ENCODE assay signal across 19 cellular contexts in the genomic region with DNA sequence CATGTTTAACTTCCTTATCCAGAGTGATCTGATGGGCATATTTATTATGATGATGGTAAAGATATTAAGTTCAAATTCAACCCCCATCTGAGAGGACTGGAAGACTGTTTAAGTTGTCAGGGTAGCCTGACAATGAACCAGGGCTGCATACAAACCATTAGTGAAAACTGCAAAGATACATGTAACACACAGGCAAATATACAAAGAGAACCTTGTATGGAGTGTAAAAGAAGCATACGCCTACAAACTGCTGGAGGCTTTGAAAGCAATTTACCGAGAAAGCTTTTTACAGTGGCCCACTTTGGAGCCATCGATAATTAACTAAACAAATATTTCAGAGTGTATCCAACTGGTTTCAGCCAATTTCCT.
DNase-seq lines count a peak whose midpoint lies in the region; ATAC-seq and TF ChIP-seq lines count a peak whose summit lies in the region.
"Had no signal": no experiment of that assay in that cellular context is flagged by ENCODE, and none has a peak within 500 bp of the region (broad histone marks: within the 10 kb centered on the region; RNA-seq: fewer than 3 reads in every experiment).

No MANE protein-coding gene starts in this region.

- DNase-seq in COLO829 (ENCODE audit: low spot score), result peak; percentile 53
- peak; percentile 24 for DNase-seq in DMS153 treated with DMSO at 0.1 percent for 48 hours (lab: John Stamatoyannopoulos, UW; ENCODE audit: unreplicated experiment)
- DNase-seq in NCI-H1436 treated with DMSO at 0.1 percent for 48 hours (lab: John Stamatoyannopoulos, UW), result peak; percentile 75
- DNase-seq in epidermal melanocyte (ENCODE audit: insufficient read length, low spot score), result no peak
- no peak for DNase-seq in activated CD4-positive, CD25-positive, alpha-beta regulatory T cell (lab: John Stamatoyannopoulos, UW)
- DNase-seq: DMS79 treated with DMSO at 0.1 percent for 48 hours, Kasumi-1, MM.1S, NCI-H2029, NCI-H446 treated with DMSO at 0.1 percent for 48 hours, NCI-H774, OCI-M1, SJCRH30, T-helper 9 cell had no signal

- ATAC-seq in SK-N-SH treated with all-trans-retinoic acid at 6 μM for 48 hours (peak; percentile 71), GM19328 (IDR thresholded peaks at IDR 0.05; ENCODE audit: unreplicated experiment) (no peak)
- ATAC-seq: A549, GM12878, GM23338 had no signal

TF ChIP-seq in SK-N-SH treated with all-trans-retinoic acid at 6 μM for 48 hours, 23 proteins besides CTCF, POLR2A, EP300 and RAD21:
- TF ChIP-seq CSRNP3 (CRISPR knock-in tag; IDR thresholded peaks at IDR 0.05) (no peak), ARNTL (CRISPR knock-in tag; IDR thresholded peaks at IDR 0.05; ENCODE audit: borderline replicate concordance, low read depth) (no peak), ISL1 (CRISPR knock-in tag; IDR thresholded peaks at IDR 0.05) (no peak), ZC3H10 (CRISPR knock-in tag; IDR thresholded peaks at IDR 0.05) (no peak), ZNF565 (CRISPR knock-in tag; conservative IDR thresholded peaks at IDR 0.05; ENCODE audit: low read depth) (no peak), BACH2 (CRISPR knock-in tag; IDR thresholded peaks at IDR 0.05; ENCODE audit: borderline replicate concordance) (no peak), ZNF70 (CRISPR knock-in tag; IDR thresholded peaks at IDR 0.05) (no peak), TSHZ2 (CRISPR knock-in tag; IDR thresholded peaks at IDR 0.05) (no peak)
- TF ChIP-seq, protein P1, sequence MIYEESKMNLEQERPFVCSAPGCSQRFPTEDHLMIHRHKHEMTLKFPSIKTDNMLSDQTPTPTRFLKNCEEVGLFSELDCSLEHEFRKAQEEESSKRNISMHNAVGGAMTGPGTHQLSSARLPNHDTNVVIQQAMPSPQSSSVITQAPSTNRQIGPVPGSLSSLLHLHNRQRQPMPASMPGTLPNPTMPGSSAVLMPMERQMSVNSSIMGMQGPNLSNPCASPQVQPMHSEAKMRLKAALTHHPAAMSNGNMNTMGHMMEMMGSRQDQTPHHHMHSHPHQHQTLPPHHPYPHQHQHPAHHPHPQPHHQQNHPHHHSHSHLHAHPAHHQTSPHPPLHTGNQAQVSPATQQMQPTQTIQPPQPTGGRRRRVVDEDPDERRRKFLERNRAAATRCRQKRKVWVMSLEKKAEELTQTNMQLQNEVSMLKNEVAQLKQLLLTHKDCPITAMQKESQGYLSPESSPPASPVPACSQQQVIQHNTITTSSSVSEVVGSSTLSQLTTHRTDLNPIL (CRISPR knock-in tag; IDR thresholded peaks at IDR 0.05; ENCODE audit: low read depth), result no peak

Comparison
In these comparisons a context has a peak if more than half of its experiments do, and no peak if none do; other contexts are left out.
1. DNase-seq: peak in COLO829 (single experiment), DMS153 treated with DMSO at 0.1 percent for 48 hours (single experiment) and NCI-H1436 treated with DMSO at 0.1 percent for 48 hours (single experiment); none in epidermal melanocyte (single experiment) and activated CD4-positive, CD25-positive, alpha-beta regulatory T cell (0 of 4).